1 cellular context compared by ENCODE assay signal in the genomic region with DNA sequence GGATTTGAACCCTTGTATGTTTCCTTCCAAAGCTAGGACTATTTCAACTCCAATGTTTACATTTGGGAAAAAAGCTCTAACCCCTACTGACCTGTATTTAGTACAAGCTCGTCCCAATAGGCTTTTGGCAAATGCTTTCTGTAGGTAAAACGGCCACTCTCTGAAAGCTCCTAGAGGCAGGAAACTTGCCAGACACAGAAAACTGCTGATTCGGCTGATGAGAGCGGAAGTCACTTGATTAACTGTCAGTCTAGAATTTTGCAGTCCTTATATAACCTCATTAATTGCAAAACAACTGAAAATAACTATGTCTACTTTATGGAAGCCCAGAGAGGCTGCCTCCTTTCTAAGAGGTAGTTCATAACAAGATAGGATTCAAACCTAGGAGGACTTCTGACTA.
TF ChIP-seq lines count a peak whose summit lies in the region.

No MANE protein-coding gene starts in this region.

TF ChIP-seq in A549, 52 proteins besides CTCF, POLR2A, EP300 and RAD21 (continued from another document):
- TF ChIP-seq, protein P1, sequence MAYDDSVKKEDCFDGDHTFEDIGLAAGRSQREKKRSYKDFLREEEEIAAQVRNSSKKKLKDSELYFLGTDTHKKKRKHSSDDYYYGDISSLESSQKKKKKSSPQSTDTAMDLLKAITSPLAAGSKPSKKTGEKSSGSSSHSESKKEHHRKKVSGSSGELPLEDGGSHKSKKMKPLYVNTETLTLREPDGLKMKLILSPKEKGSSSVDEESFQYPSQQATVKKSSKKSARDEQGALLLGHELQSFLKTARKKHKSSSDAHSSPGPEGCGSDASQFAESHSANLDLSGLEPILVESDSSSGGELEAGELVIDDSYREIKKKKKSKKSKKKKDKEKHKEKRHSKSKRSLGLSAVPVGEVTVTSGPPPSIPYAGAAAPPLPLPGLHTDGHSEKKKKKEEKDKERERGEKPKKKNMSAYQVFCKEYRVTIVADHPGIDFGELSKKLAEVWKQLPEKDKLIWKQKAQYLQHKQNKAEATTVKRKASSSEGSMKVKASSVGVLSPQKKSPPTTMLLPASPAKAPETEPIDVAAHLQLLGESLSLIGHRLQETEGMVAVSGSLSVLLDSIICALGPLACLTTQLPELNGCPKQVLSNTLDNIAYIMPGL (CRISPR knock-in tag; IDR thresholded peaks at IDR 0.05; ENCODE audit: borderline replicate concordance) = no peak
